In the genomic region with DNA sequence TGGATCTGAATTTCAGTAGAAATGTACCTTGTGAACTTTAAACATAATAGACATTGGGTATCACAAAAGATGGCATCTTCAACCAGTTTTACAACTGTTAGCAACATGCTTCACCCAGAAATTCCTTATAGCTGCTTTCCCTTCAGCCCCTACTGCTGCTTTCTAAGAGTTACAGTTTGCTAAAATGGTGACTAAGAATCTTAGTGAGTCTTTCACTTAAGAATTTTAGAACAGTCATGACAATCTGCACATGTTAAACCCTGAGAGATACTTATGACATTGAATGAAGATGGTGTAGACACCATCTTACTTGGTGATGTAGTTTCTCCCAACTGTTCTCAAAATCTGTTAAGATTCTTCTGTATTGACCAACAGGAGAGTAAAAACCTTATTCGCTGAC, we compare ENCODE assay signal across 1 cellular context.
TF ChIP-seq lines count a peak whose summit lies in the region.

No MANE protein-coding gene starts in this region.

TF ChIP-seq in SK-N-SH, 30 proteins besides CTCF, POLR2A, EP300 and RAD21 (continued from another document):
- TF ChIP-seq, protein P1, sequence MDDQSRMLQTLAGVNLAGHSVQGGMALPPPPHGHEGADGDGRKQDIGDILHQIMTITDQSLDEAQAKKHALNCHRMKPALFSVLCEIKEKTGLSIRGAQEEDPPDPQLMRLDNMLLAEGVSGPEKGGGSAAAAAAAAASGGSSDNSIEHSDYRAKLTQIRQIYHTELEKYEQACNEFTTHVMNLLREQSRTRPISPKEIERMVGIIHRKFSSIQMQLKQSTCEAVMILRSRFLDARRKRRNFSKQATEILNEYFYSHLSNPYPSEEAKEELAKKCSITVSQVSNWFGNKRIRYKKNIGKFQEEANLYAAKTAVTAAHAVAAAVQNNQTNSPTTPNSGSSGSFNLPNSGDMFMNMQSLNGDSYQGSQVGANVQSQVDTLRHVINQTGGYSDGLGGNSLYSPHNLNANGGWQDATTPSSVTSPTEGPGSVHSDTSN (IDR thresholded peaks at IDR 0.05): no peak
- no peak for TF ChIP-seq JUND (IDR thresholded peaks at IDR 0.05)
- TF ChIP-seq, protein P2, sequence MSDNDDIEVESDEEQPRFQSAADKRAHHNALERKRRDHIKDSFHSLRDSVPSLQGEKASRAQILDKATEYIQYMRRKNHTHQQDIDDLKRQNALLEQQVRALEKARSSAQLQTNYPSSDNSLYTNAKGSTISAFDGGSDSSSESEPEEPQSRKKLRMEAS (IDR thresholded peaks at IDR 0.05; ENCODE audit: low read depth): no peak
- no peak for TF ChIP-seq MEF2A (IDR thresholded peaks at IDR 0.05; ENCODE audit: borderline replicate concordance, low read depth)
- no peak for TF ChIP-seq NRF1 (IDR thresholded peaks at IDR 0.05; ENCODE audit: low read depth, low read length)
- no peak for TF ChIP-seq FOXJ3 (CRISPR knock-in tag; IDR thresholded peaks at IDR 0.05)
- TF ChIP-seq RXRA (IDR thresholded peaks at IDR 0.05; ENCODE audit: borderline replicate concordance, low read depth): no peak
- TF ChIP-seq, protein P3, sequence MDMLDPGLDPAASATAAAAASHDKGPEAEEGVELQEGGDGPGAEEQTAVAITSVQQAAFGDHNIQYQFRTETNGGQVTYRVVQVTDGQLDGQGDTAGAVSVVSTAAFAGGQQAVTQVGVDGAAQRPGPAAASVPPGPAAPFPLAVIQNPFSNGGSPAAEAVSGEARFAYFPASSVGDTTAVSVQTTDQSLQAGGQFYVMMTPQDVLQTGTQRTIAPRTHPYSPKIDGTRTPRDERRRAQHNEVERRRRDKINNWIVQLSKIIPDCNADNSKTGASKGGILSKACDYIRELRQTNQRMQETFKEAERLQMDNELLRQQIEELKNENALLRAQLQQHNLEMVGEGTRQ (IDR thresholded peaks at IDR 0.05; ENCODE audit: borderline replicate concordance, low read depth, low read length): no peak
TF ChIP-seq in SK-N-SH: peak in this region for 0.
